Comparison of ENCODE assay signal across 8 cellular contexts in genomic region chr3:69084326-69084667, GRCh38. TPM values are rescaled to one million over a fixed set of nuclear protein-coding genes. Genes with fewer than 3 reads are reported as not detected.
DNase-seq lines count a peak whose midpoint lies in the region; ATAC-seq, FAIRE-seq and TF ChIP-seq lines count a peak whose summit lies in the region.

No MANE protein-coding gene starts in this region.

- TF ChIP-seq CTCF in HL-60 (IDR thresholded peaks at IDR 0.05; ENCODE audit: insufficient read depth, low read length) = no peak

- no peak for ATAC-seq in stimulated activated memory B cell treated with anti-CD40 and anti-IgM and Interleukin-4, amounts not matched to agents 10 μg/mL and 1 μg/mL and 100 μg/mL, for 72 hours
- no peak for ATAC-seq in HG03520 (IDR thresholded peaks at IDR 0.05; ENCODE audit: unreplicated experiment)

- no peak overlapping the region for H3K9ac ChIP-seq in iPS-20b (ENCODE audit: low read depth, low read length)

- peak overlapping the region; percentile 75 for H3K27ac ChIP-seq in HL-60 (replicated peaks)
- H3K27ac ChIP-seq in angular gyrus (ENCODE audit: low read depth, low read length) = peak overlapping the region; percentile 66
- H3K27ac ChIP-seq in iPS-20b (ENCODE audit: low read length) = no peak overlapping the region

- H3K4me3 ChIP-seq in HL-60 (replicated peaks; ENCODE audit: insufficient read depth, low read length) (peak overlapping the region; percentile 25), iPS-20b (ENCODE audit: low read length) (peak overlapping the region; percentile 81)

- H3K36me3 ChIP-seq in iPS-20b (ENCODE audit: insufficient read depth, low read depth, low read length) = no peaks in the 10 kb centered on the region

- FAIRE-seq in GM12892 (lab: Jason Lieb, UNC) = no peak

- no peaks in the 10 kb centered on the region for H3K9me3 Mint-ChIP-seq in stimulated activated memory B cell treated with anti-CD40 and anti-IgM and Interleukin-4, amounts not matched to agents 10 μg/mL and 1 μg/mL and 100 μg/mL, for 72 hours

- H3K36me3 Mint-ChIP-seq in stimulated activated memory B cell treated with anti-CD40 and anti-IgM and Interleukin-4, amounts not matched to agents 10 μg/mL and 1 μg/mL and 100 μg/mL, for 72 hours = peaks cover 12% of the 10 kb centered on the region

- H3K27me3 Mint-ChIP-seq in stimulated activated memory B cell treated with anti-CD40 and anti-IgM and Interleukin-4, amounts not matched to agents 10 μg/mL and 1 μg/mL and 100 μg/mL, for 72 hours = no peaks in the 10 kb centered on the region

- peak overlapping the region; percentile 98 for H3K4me3 Mint-ChIP-seq in stimulated activated memory B cell treated with anti-CD40 and anti-IgM and Interleukin-4, amounts not matched to agents 10 μg/mL and 1 μg/mL and 100 μg/mL, for 72 hours

- H3K27ac Mint-ChIP-seq in stimulated activated memory B cell treated with anti-CD40 and anti-IgM and Interleukin-4, amounts not matched to agents 10 μg/mL and 1 μg/mL and 100 μg/mL, for 72 hours = peak overlapping the region; percentile 85

- TF ChIP-seq POLR2A in GM12892 (IDR thresholded peaks at IDR 0.05; ENCODE audit: low read depth, low read length) = no peak

- H3K4me1 ChIP-seq in iPS-20b (ENCODE audit: insufficient read depth, low read length) = peaks cover 24% of the 10 kb centered on the region

- H3K27me3 ChIP-seq in HL-60 (ENCODE audit: insufficient read depth, poor library complexity, severe bottlenecking) (no peaks in the 10 kb centered on the region), iPS-20b (ENCODE audit: insufficient read depth, low read length) (0 out of 2 replicates have a peak, but pooled peaks cover 4% of the 10 kb centered on the region)

- H3K9me3 ChIP-seq in iPS-20b (ENCODE audit: insufficient read depth, low read depth, low read length) = no peaks in the 10 kb centered on the region

- DNase-seq in Daoy (ENCODE audit: low read depth) (peak; percentile 71), HL-60 (ENCODE audit: low read depth in 1 of 2, low spot score in 1 of 2) (no peak), GM12892 (ENCODE audit: insufficient read length) (no peak)
- DNase-seq in activated CD8-positive, alpha-beta memory T cell treated with anti-CD3 and anti-CD28 coated beads, Interleukin-2, amount 50 U/mL, for 4 hours = no peak

- H3K4me1 Mint-ChIP-seq in stimulated activated memory B cell treated with anti-CD40 and anti-IgM and Interleukin-4, amounts not matched to agents 10 μg/mL and 1 μg/mL and 100 μg/mL, for 72 hours = peaks cover 55% of the 10 kb centered on the region

RNA-seq across cellular contexts. Expression of gene ARL6IP5, which starts 0.4 kb away (rescaled TPM):
- 31.6 and 36.2 TPM in 2 replicates for total RNA-seq in Daoy (2014; rRNA removed; shearing (Covaris generic))
- 81.0 TPM for polyA plus RNA-seq in GM12892 (2012; ENCODE audit: missing spikeins)

RNA-seq across cellular contexts. Expression of gene UBA3, which starts 4.1 kb away (rescaled TPM):
- 59.1 and 71.0 TPM in 2 replicates for total RNA-seq in Daoy (2014; rRNA removed; shearing (Covaris generic))
- 69.6 TPM for polyA plus RNA-seq in GM12892 (2012; ENCODE audit: missing spikeins)

RNA-seq across cellular contexts. Expression of gene TMF1, which starts 32.2 kb away (rescaled TPM):
- 11.0 and 19.3 TPM in 2 replicates for total RNA-seq in Daoy (2014; rRNA removed; shearing (Covaris generic))
- 25.2 TPM for polyA plus RNA-seq in GM12892 (2012; ENCODE audit: missing spikeins)

RNA-seq across cellular contexts. Expression of gene LMOD3, which starts 38.1 kb away (rescaled TPM):
- not detected in 2 replicates for total RNA-seq in Daoy (2014; rRNA removed; shearing (Covaris generic))
- polyA plus RNA-seq in GM12892 (2012; ENCODE audit: missing spikeins) = 0.06 TPM
